Comparison of ENCODE assay signal across 15 cellular contexts in genomic region chr12:90004319-90005074, GRCh38.
DNase-seq lines count a peak whose midpoint lies in the region; ATAC-seq and TF ChIP-seq lines count a peak whose summit lies in the region.
"Had no signal": no experiment of that assay in that cellular context is flagged by ENCODE, and none has a peak within 500 bp of the region (broad histone marks: within the 10 kb centered on the region; RNA-seq: fewer than 3 reads in every experiment).

No MANE protein-coding gene starts in this region.

- peaks cover 28% of the 10 kb centered on the region for H3K4me1 Mint-ChIP-seq in dendritic cell treated with granulocyte-macrophage colony-stimulating factor and Interleukin-4, amounts not matched to agents 40 ng/mL and 50 ng/mL, for 4 days (ENCODE audit: low read depth)
- peaks cover 0 to 8% of the 10 kb centered on the region in 2 donors for H3K4me1 Mint-ChIP-seq in immature natural killer cell

- peak overlapping the region; percentile 89 for H3K27ac Mint-ChIP-seq in dendritic cell treated with granulocyte-macrophage colony-stimulating factor and Interleukin-4, amounts not matched to agents 40 ng/mL and 50 ng/mL, for 4 days
- H3K27ac Mint-ChIP-seq in immature natural killer cell = no peak overlapping the region
- H3K27ac Mint-ChIP-seq: activated naive CD4-positive, alpha-beta T cell treated with anti-CD3 and anti-CD28 coated beads, Interleukin-2, amount 50 U/mL, for 72 hours had no signal

- H3K9me3 ChIP-seq in DOHH2 (ENCODE audit: control insufficient read depth, insufficient read depth, low read length) = peaks cover 9% of the 10 kb centered on the region; the same call in 1 of the 2 replicates
- H3K9me3 ChIP-seq: vagina had no signal

- no peaks in the 10 kb centered on the region for H4K20me1 ChIP-seq in DOHH2 (ENCODE audit: control insufficient read depth, insufficient read depth, low read depth, low read length)

- peak overlapping the region; percentile 6; the same call in 1 of the 2 replicates for H3K4me2 ChIP-seq in DOHH2 (ENCODE audit: low read length)

- peaks cover under 1% of the 10 kb centered on the region for H3K27me3 Mint-ChIP-seq in dendritic cell treated with granulocyte-macrophage colony-stimulating factor and Interleukin-4, amounts not matched to agents 40 ng/mL and 50 ng/mL, for 4 days
- no peaks in the 10 kb centered on the region for H3K27me3 Mint-ChIP-seq in immature natural killer cell (ENCODE audit: low read depth in 3 of 3)

- no peaks in the 10 kb centered on the region for H3F3A ChIP-seq in DOHH2 (ENCODE audit: control insufficient read depth, insufficient read depth)

- H3K9me2 ChIP-seq in DOHH2 (replicated peaks; ENCODE audit: control insufficient read depth, low read length) = no peaks in the 10 kb centered on the region

- H3K4me3 ChIP-seq in DOHH2 (ENCODE audit: low read length) = peak overlapping the region; percentile 10; the same call in 1 of the 2 replicates
- H3K4me3 ChIP-seq: vagina had no signal

- ATAC-seq in GM21529 (IDR thresholded peaks at IDR 0.05; ENCODE audit: unreplicated experiment) (peak; percentile 60), HG03457 (IDR thresholded peaks at IDR 0.05; ENCODE audit: unreplicated experiment) (peak; percentile 48)
- ATAC-seq: activated naive CD4-positive, alpha-beta T cell treated with anti-CD3 and anti-CD28 coated beads, Interleukin-2, amount 50 U/mL, for 72 hours had no signal

- no peaks in the 10 kb centered on the region for H3K79me2 ChIP-seq in DOHH2 (ENCODE audit: control insufficient read depth, low read length)

- H3K9me3 Mint-ChIP-seq in dendritic cell treated with granulocyte-macrophage colony-stimulating factor and Interleukin-4, amounts not matched to agents 40 ng/mL and 50 ng/mL, for 4 days = peaks cover 25% of the 10 kb centered on the region
- no peaks in the 10 kb centered on the region for H3K9me3 Mint-ChIP-seq in immature natural killer cell
- H3K9me3 Mint-ChIP-seq: activated naive CD4-positive, alpha-beta T cell treated with anti-CD3 and anti-CD28 coated beads, Interleukin-2, amount 50 U/mL, for 72 hours had no signal

- no peak overlapping the region; the same call in 1 of the 2 replicates for H3K27ac ChIP-seq in DOHH2 (ENCODE audit: low read depth, low read length)
- H3K27ac ChIP-seq: vagina had no signal

- DNase-seq in NCI-H187 treated with DMSO at 0.1 percent for 48 hours (lab: John Stamatoyannopoulos, UW) (no peak), cerebellar cortex (ENCODE audit: low spot score) (no peak), immature natural killer cell (no peak)
- DNase-seq in activated CD4-positive, alpha-beta T cell treated with anti-CD3 and anti-CD28 coated beads, Interleukin-2, amount 50 U/mL, for 1 hour = no peak
- DNase-seq: Calu3, erythroblast, mammary epithelial cell, MM.1S, T1000 had no signal

- H3K36me3 ChIP-seq in DOHH2 (ENCODE audit: control insufficient read depth, low read length) = peaks cover 4% of the 10 kb centered on the region
- H3K36me3 ChIP-seq: vagina had no signal

- peaks cover 19% of the 10 kb centered on the region for H3K4me1 ChIP-seq in DOHH2 (ENCODE audit: control insufficient read depth, low read length)
- H3K4me1 ChIP-seq: vagina had no signal

- no peak for TF ChIP-seq CTCF in DOHH2 (IDR thresholded peaks at IDR 0.05; ENCODE audit: low read depth, low read length, poor library complexity, severe bottlenecking)

- intact Hi-C loops in dendritic cell treated with granulocyte-macrophage colony-stimulating factor and Interleukin-4, amounts not matched to agents 40 ng/mL and 50 ng/mL, for 4 days (cut with micrococcal nuclease) = loop anchor here (5.0 kb wide), 1 partner anchor 42 kb away; no protein-coding TSS in a partner anchor

- H3K36me3 Mint-ChIP-seq in dendritic cell treated with granulocyte-macrophage colony-stimulating factor and Interleukin-4, amounts not matched to agents 40 ng/mL and 50 ng/mL, for 4 days (ENCODE audit: low read depth) = peaks cover 6% of the 10 kb centered on the region
- no peaks in the 10 kb centered on the region for H3K36me3 Mint-ChIP-seq in immature natural killer cell
- H3K36me3 Mint-ChIP-seq: activated naive CD4-positive, alpha-beta T cell treated with anti-CD3 and anti-CD28 coated beads, Interleukin-2, amount 50 U/mL, for 72 hours had no signal

- no peak overlapping the region for H3K4me3 Mint-ChIP-seq in dendritic cell treated with granulocyte-macrophage colony-stimulating factor and Interleukin-4, amounts not matched to agents 40 ng/mL and 50 ng/mL, for 4 days
- H3K4me3 Mint-ChIP-seq in immature natural killer cell = no peak overlapping the region

- H3K27me3 ChIP-seq in DOHH2 (ENCODE audit: control insufficient read depth, low read length) = no peaks in the 10 kb centered on the region
- H3K27me3 ChIP-seq: vagina had no signal
